ENCODE assay signal across 15 cellular contexts in genomic region chr20:49886571-49887203, GRCh38. TPM values are rescaled to one million over a fixed set of nuclear protein-coding genes. Genes with fewer than 3 reads are reported as not detected.
A peak's percentile ranks its signal among the peaks of the same experiment; 100 is the strongest.
DNase-seq lines count a peak whose midpoint lies in the region; ATAC-seq and TF ChIP-seq lines count a peak whose summit lies in the region.
"Had no signal": no experiment of that assay in that cellular context is flagged by ENCODE, and none has a peak within 500 bp of the region (broad histone marks: within the 10 kb centered on the region; RNA-seq: fewer than 3 reads in every experiment).

No MANE protein-coding gene starts in this region.

- H3K4me3 Mint-ChIP-seq in natural killer cell treated with Interleukin-12 subunit alpha and Interleukin-12 subunit beta and Interleukin-15 and Interleukin-18, amount 100 ng/mL, for 72 hours: no peak overlapping the region
- no peak overlapping the region for H3K4me3 Mint-ChIP-seq in natural killer cell
- H3K4me3 Mint-ChIP-seq: activated CD4-positive, alpha-beta T cell treated with anti-CD3 and anti-CD28 coated beads, Interleukin-2, amount 10 ng/mL, durations not matched to agents 24 days and 14 days had no signal

- H3K4me1 Mint-ChIP-seq in natural killer cell treated with Interleukin-12 subunit alpha and Interleukin-12 subunit beta and Interleukin-15 and Interleukin-18, amount 100 ng/mL, for 72 hours (ENCODE audit: low read depth in 2 of 2): peaks cover 12% of the 10 kb centered on the region in 2 donors
- peaks cover 5 to 11% of the 10 kb centered on the region in 2 donors for H3K4me1 Mint-ChIP-seq in natural killer cell

- H3K4me3 ChIP-seq in esophagus squamous epithelium (no peak overlapping the region), prostate gland (no peak overlapping the region), uterus (no peak overlapping the region)
- H3K4me3 ChIP-seq: Peyer's patch had no signal

- H3K36me3 Mint-ChIP-seq in natural killer cell treated with Interleukin-12 subunit alpha and Interleukin-12 subunit beta and Interleukin-15 and Interleukin-18, amount 100 ng/mL, for 72 hours: peaks cover 5% of the 10 kb centered on the region
- no peaks in the 10 kb centered on the region for H3K36me3 Mint-ChIP-seq in natural killer cell

- no peak for TF ChIP-seq CTCF in natural killer cell (IDR thresholded peaks at IDR 0.05)
- TF ChIP-seq CTCF in esophagus squamous epithelium (IDR thresholded peaks at IDR 0.05): no peak
- no peak for TF ChIP-seq CTCF in prostate gland (IDR thresholded peaks at IDR 0.05)
- no peak for TF ChIP-seq CTCF in uterus (IDR thresholded peaks at IDR 0.05)

- H3K9me3 ChIP-seq in esophagus squamous epithelium (no peaks in the 10 kb centered on the region), prostate gland (no peaks in the 10 kb centered on the region), uterus (no peaks in the 10 kb centered on the region)
- H3K9me3 ChIP-seq: Peyer's patch had no signal

- TF ChIP-seq POLR2A in esophagus squamous epithelium (IDR thresholded peaks at IDR 0.05): no peak
- TF ChIP-seq POLR2A in prostate gland (IDR thresholded peaks at IDR 0.05): no peak
- no peak for TF ChIP-seq POLR2A in uterus (IDR thresholded peaks at IDR 0.05)

- peaks cover 0 to 54% (median 19%) of the 10 kb centered on the region in 3 donors for H3K4me1 ChIP-seq in esophagus squamous epithelium
- peaks cover 8% of the 10 kb centered on the region for H3K4me1 ChIP-seq in prostate gland (replicated peaks)
- H3K4me1 ChIP-seq in uterus: no peaks in the 10 kb centered on the region

- H3K27ac Mint-ChIP-seq in natural killer cell treated with Interleukin-12 subunit alpha and Interleukin-12 subunit beta and Interleukin-15 and Interleukin-18, amount 100 ng/mL, for 72 hours: peak overlapping the region in 1 of 2 donors; percentile 63
- peak overlapping the region in 1 of 2 donors; percentile 42 for H3K27ac Mint-ChIP-seq in natural killer cell
- H3K27ac Mint-ChIP-seq: activated CD4-positive, alpha-beta T cell treated with anti-CD3 and anti-CD28 coated beads, Interleukin-2, amount 10 ng/mL, durations not matched to agents 24 days and 14 days had no signal

- intact Hi-C loops in natural killer cell (cut with micrococcal nuclease): no loop called here
- intact Hi-C loops in esophagus squamous epithelium (cut with DNase I): loop anchor here (10.0 kb wide), 1 partner anchor 342 kb away; no protein-coding TSS in a partner anchor
- intact Hi-C loops in prostate gland (cut with DNase I): no loop called here
- intact Hi-C loops in uterus (cut with DNase I; ENCODE audit: low total_unique reads): loop anchor here (10.0 kb wide), 1 partner anchor 342 kb away; no protein-coding TSS in a partner anchor

- H3K9me3 Mint-ChIP-seq in natural killer cell treated with Interleukin-12 subunit alpha and Interleukin-12 subunit beta and Interleukin-15 and Interleukin-18, amount 100 ng/mL, for 72 hours: no peaks in the 10 kb centered on the region
- no peaks in the 10 kb centered on the region for H3K9me3 Mint-ChIP-seq in natural killer cell
- H3K9me3 Mint-ChIP-seq: activated CD4-positive, alpha-beta T cell treated with anti-CD3 and anti-CD28 coated beads, Interleukin-2, amount 10 ng/mL, durations not matched to agents 24 days and 14 days had no signal

- peak; percentile 44 for DNase-seq in natural killer cell treated with Interleukin-12 subunit alpha and Interleukin-12 subunit beta and Interleukin-15 and Interleukin-18, amount 100 ng/mL, for 72 hours (ENCODE audit: low spot score)
- DNase-seq in natural killer cell (no peak), esophagus squamous epithelium (lab: John Stamatoyannopoulos, UW) (no peak), prostate gland (ENCODE audit: low spot score) (no peak), uterus (no peak), HuH-7.5 (ENCODE audit: low spot score) (no peak), kidney glomerular epithelial cell (lab: John Stamatoyannopoulos, UW) (no peak)
- DNase-seq: activated CD4-positive, alpha-beta T cell treated with anti-CD3 and anti-CD28 coated beads, Interleukin-2, amount 10 ng/mL, durations not matched to agents 24 days and 14 days; activated gamma-delta T cell; NCI-H1105 treated with DMSO at 0.1 percent for 48 hours; NCI-H510A treated with DMSO at 0.1 percent for 48 hours; small intestine; T-helper 2 cell had no signal

- ATAC-seq in natural killer cell treated with Interleukin-12 subunit alpha and Interleukin-12 subunit beta and Interleukin-15 and Interleukin-18, amount 100 ng/mL, for 72 hours: no peak
- no peak for ATAC-seq in natural killer cell
- ATAC-seq in GM19467 (IDR thresholded peaks at IDR 0.05; ENCODE audit: unreplicated experiment): no peak

- WGBS in esophagus squamous epithelium, 2 donors: 73 to 79% methylated on average over 13 to 14 of the region's 30 CpGs
- 86% methylated on average over 30 of the region's 30 CpGs for WGBS in prostate gland

- peak overlapping the region in 3 of 4 donors; percentile 33 to 79 (median 75) for H3K27ac ChIP-seq in esophagus squamous epithelium
- peak overlapping the region; percentile 39 to 43 for H3K27ac ChIP-seq in prostate gland
- H3K27ac ChIP-seq in uterus: peak overlapping the region; percentile 64 to 70

- no peaks in the 10 kb centered on the region for H3K27me3 Mint-ChIP-seq in natural killer cell treated with Interleukin-12 subunit alpha and Interleukin-12 subunit beta and Interleukin-15 and Interleukin-18, amount 100 ng/mL, for 72 hours
- H3K27me3 Mint-ChIP-seq in natural killer cell (ENCODE audit: low read depth in 2 of 2): no peaks in the 10 kb centered on the region
- H3K27me3 Mint-ChIP-seq: activated CD4-positive, alpha-beta T cell treated with anti-CD3 and anti-CD28 coated beads, Interleukin-2, amount 10 ng/mL, durations not matched to agents 24 days and 14 days had no signal

- no peaks in the 10 kb centered on the region for H3K27me3 ChIP-seq in esophagus squamous epithelium
- no peaks in the 10 kb centered on the region for H3K27me3 ChIP-seq in prostate gland (replicated peaks; ENCODE audit: insufficient read depth)
- H3K27me3 ChIP-seq in uterus: no peaks in the 10 kb centered on the region
- H3K27me3 ChIP-seq: Peyer's patch had no signal

- H3K36me3 ChIP-seq in esophagus squamous epithelium: peaks cover 20 to 87% (median 20%) of the 10 kb centered on the region in 3 donors
- H3K36me3 ChIP-seq in prostate gland: no peaks in the 10 kb centered on the region
- no peaks in the 10 kb centered on the region for H3K36me3 ChIP-seq in uterus

RNA-seq across cellular contexts. Expression of gene SPATA2, which starts 28.6 kb away (rescaled TPM):
- 10 to 100 TPM; 10.1 to 12.0 TPM for total RNA-seq in natural killer cell treated with Interleukin-12 subunit alpha and Interleukin-12 subunit beta and Interleukin-15 and Interleukin-18, amount 100 ng/mL, for 72 hours
- total RNA-seq in natural killer cell: 10 to 100 TPM; 16.4 to 25.8 (median 25.1) TPM
- 1 to 10 TPM; 3.3 to 5.6 (median 4.0) TPM for total RNA-seq in esophagus squamous epithelium
- 10 to 100 TPM in 1 of 2 donors, 1 to 10 TPM in 1; 9.2 to 15.2 TPM for total RNA-seq in prostate gland
- 1 to 10 TPM; 2.4 to 9.2 (median 3.5) TPM for total RNA-seq in uterus

RNA-seq across cellular contexts. Expression of gene RNF114, which starts 49.5 kb away (rescaled TPM):
- 10 to 100 TPM; 69.9 to 79.3 TPM for total RNA-seq in natural killer cell treated with Interleukin-12 subunit alpha and Interleukin-12 subunit beta and Interleukin-15 and Interleukin-18, amount 100 ng/mL, for 72 hours
- total RNA-seq in natural killer cell: 100 to 1,000 TPM in 2 of 3 donors, 10 to 100 TPM in 1; 92.3 to 108 (median 100) TPM
- total RNA-seq in esophagus squamous epithelium: 100 to 1,000 TPM in 1 of 4 donors, 10 to 100 TPM in 3; 73.2 to 102 (median 79.7) TPM
- 100 to 1,000 TPM; 166 to 239 TPM for total RNA-seq in prostate gland
- total RNA-seq in uterus: 100 to 1,000 TPM in 2 of 4 donors, 10 to 100 TPM in 2; 37.6 to 118 (median 88.0) TPM

Comparison
In these comparisons a context has a peak if more than half of its experiments do, and no peak if none do; other contexts are left out.
1. intact Hi-C loops: an anchor here in esophagus squamous epithelium (10.0 kb wide) and uterus (10.0 kb wide); none called in natural killer cell and prostate gland.